Comparison of ENCODE assay signal across 29 cellular contexts in genomic region chr22:20291249-20291586, GRCh38.
"Had no signal": no experiment of that assay in that cellular context is flagged by ENCODE, and none has a peak within 500 bp of the region (broad histone marks: within the 10 kb centered on the region; RNA-seq: fewer than 3 reads in every experiment).

No MANE protein-coding gene starts in this region.

- DNase-seq: naive B cell; naive thymus-derived CD8-positive, alpha-beta T cell; nephron progenitor cell; occipital lobe; ovary; psoas muscle; right cardiac atrium; sigmoid colon; small intestine; stimulated activated CD4-positive, alpha-beta T cell treated with anti-CD3 and anti-CD28 coated beads, Interleukin-15, amount 100 ng/mL, for 24 hours; stimulated activated CD4-positive, alpha-beta T cell treated with anti-CD3 and anti-CD28 coated beads, Interleukin-2, amount 100 ng/mL, for 24 hours; stimulated activated CD4-positive, alpha-beta T cell treated with anti-CD3 and anti-CD28 coated beads, Interleukin-2, amount 100 ng/mL, for 48 hours; stimulated activated CD4-positive, alpha-beta T cell treated with anti-CD3 and anti-CD28 coated beads, Interleukin-4, amount 100 ng/mL, for 4 hours; stimulated activated CD8-positive, alpha-beta memory T cell treated with anti-CD3 and anti-CD28 coated beads, Interleukin-4, amount 100 ng/mL, for 48 hours; stimulated activated naive B cell treated with anti-CD40 and anti-IgM and Interleukin-4, amounts not matched to agents 10 μg/mL and 1 μg/mL and 100 μg/mL, for 72 hours; stimulated activated naive CD4-positive, alpha-beta T cell treated with Interleukin-2 at 50 U/mL for 16 hours; stomach; thyroid gland; trophoblast cell; uterus had no signal

- H3K4me3 Mint-ChIP-seq: naive thymus-derived CD8-positive, alpha-beta T cell; natural killer cell treated with Interleukin-12 subunit alpha and Interleukin-12 subunit beta and Interleukin-15 and Interleukin-18, amount 100 ng/mL, for 72 hours; nephron progenitor cell; neural crest cell; stimulated activated naive B cell treated with anti-CD40 and anti-IgM and Interleukin-4, amounts not matched to agents 10 μg/mL and 1 μg/mL and 100 μg/mL, for 72 hours; stimulated activated naive CD8-positive, alpha-beta T cell treated with anti-CD3 and anti-CD28 coated beads, Interleukin-15, Interleukin-2, amounts not matched to agents 100 ng/mL and 50 ng/mL, for 24 hours had no signal

- H2AFZ ChIP-seq: parathyroid adenoma had no signal

- FAIRE-seq: small intestine had no signal

- H3K27me3 ChIP-seq: ovary, right lobe of liver, sigmoid colon, thyroid gland, tibial nerve, upper lobe of left lung, uterus had no signal

- H3K9me3 Mint-ChIP-seq: naive B cell; naive thymus-derived CD8-positive, alpha-beta T cell; natural killer cell treated with Interleukin-12 subunit alpha and Interleukin-12 subunit beta and Interleukin-15 and Interleukin-18, amount 100 ng/mL, for 72 hours; nephron progenitor cell; neural crest cell; stimulated activated naive B cell treated with anti-CD40 and anti-IgM and Interleukin-4, amounts not matched to agents 10 μg/mL and 1 μg/mL and 100 μg/mL, for 72 hours; stimulated activated naive CD8-positive, alpha-beta T cell treated with anti-CD3 and anti-CD28 coated beads, Interleukin-15, Interleukin-2, amounts not matched to agents 100 ng/mL and 50 ng/mL, for 24 hours had no signal

- H3K4me1 ChIP-seq: parathyroid adenoma, psoas muscle, sigmoid colon, stomach, tibial nerve, upper lobe of left lung, uterus had no signal

- H3K9me3 ChIP-seq: ovary, psoas muscle, right lobe of liver, sigmoid colon, stomach, thoracic aorta, thyroid gland, tibial nerve, upper lobe of left lung, uterus had no signal

- H3K36me3 Mint-ChIP-seq: naive B cell; naive thymus-derived CD8-positive, alpha-beta T cell; natural killer cell treated with Interleukin-12 subunit alpha and Interleukin-12 subunit beta and Interleukin-15 and Interleukin-18, amount 100 ng/mL, for 72 hours; stimulated activated naive B cell treated with anti-CD40 and anti-IgM and Interleukin-4, amounts not matched to agents 10 μg/mL and 1 μg/mL and 100 μg/mL, for 72 hours had no signal

- H3K27ac ChIP-seq: ovary, parathyroid adenoma, psoas muscle, sigmoid colon, stomach, thoracic aorta, tibial nerve, upper lobe of left lung, uterus had no signal

- H3K9ac ChIP-seq: parathyroid adenoma had no signal

- H3K4me1 Mint-ChIP-seq: neural crest cell had no signal

- ATAC-seq: naive thymus-derived CD8-positive, alpha-beta T cell; natural killer cell treated with Interleukin-12 subunit alpha and Interleukin-12 subunit beta and Interleukin-15 and Interleukin-18, amount 100 ng/mL, for 72 hours; psoas muscle; right cardiac atrium; stimulated activated naive B cell treated with anti-CD40 and anti-IgM and Interleukin-4, amounts not matched to agents 10 μg/mL and 1 μg/mL and 100 μg/mL, for 72 hours had no signal

- H3K36me3 ChIP-seq: ovary, right lobe of liver, sigmoid colon, stomach, thoracic aorta, thyroid gland, tibial nerve, upper lobe of left lung, uterus had no signal

- H3K27ac Mint-ChIP-seq: naive thymus-derived CD8-positive, alpha-beta T cell; natural killer cell treated with Interleukin-12 subunit alpha and Interleukin-12 subunit beta and Interleukin-15 and Interleukin-18, amount 100 ng/mL, for 72 hours; nephron progenitor cell; progenitor cell of endocrine pancreas; stimulated activated naive B cell treated with anti-CD40 and anti-IgM and Interleukin-4, amounts not matched to agents 10 μg/mL and 1 μg/mL and 100 μg/mL, for 72 hours; stimulated activated naive CD8-positive, alpha-beta T cell treated with anti-CD3 and anti-CD28 coated beads, Interleukin-15, Interleukin-2, amounts not matched to agents 100 ng/mL and 50 ng/mL, for 24 hours had no signal

- H3K4me3 ChIP-seq: ovary, psoas muscle, right lobe of liver, sigmoid colon, stomach, thoracic aorta, thyroid gland, tibial nerve, upper lobe of left lung, uterus had no signal
